Comparison of ENCODE assay signal across 12 cellular contexts in genomic region chr22:28795932-28796856, GRCh38. TPM values are rescaled to one million over a fixed set of nuclear protein-coding genes. Genes with fewer than 3 reads are reported as not detected.
A peak's percentile ranks its signal among the peaks of the same experiment; 100 is the strongest.
DNase-seq lines count a peak whose midpoint lies in the region; ATAC-seq and TF ChIP-seq lines count a peak whose summit lies in the region.
"Had no signal": no experiment of that assay in that cellular context is flagged by ENCODE, and none has a peak within 500 bp of the region (broad histone marks: within the 10 kb centered on the region; RNA-seq: fewer than 3 reads in every experiment).

No MANE protein-coding gene starts in this region.

- no peak for DNase-seq in activated naive CD4-positive, alpha-beta T cell treated with anti-CD3 and anti-CD28 coated beads, Interleukin-2, amount 50 U/mL, for 72 hours (ENCODE audit: low spot score in 2 of 2)
- DNase-seq in memory B cell (ENCODE audit: low spot score in 2 of 2) = no peak
- DNase-seq in OCI-M2 (lab: John Stamatoyannopoulos, UW; ENCODE audit: unreplicated experiment) = no peak
- no peak for DNase-seq in spleen
- no peak for DNase-seq in HUDEP-2 (lab: John Stamatoyannopoulos, UW; ENCODE audit: unreplicated experiment in 76 of 76)
- DNase-seq: COR-L47; foreskin fibroblast; NK-92 treated with Interleukin-12 subunit alpha and Interleukin-12 subunit beta, amount 100 ng/mL, for 24 hours; WERI-Rb-1 had no signal

- 58 to 78% (median 66%) methylated on average over 5 of the region's 5 CpGs for WGBS in spleen, 5 donors

- no peaks in the 10 kb centered on the region for H3K9me3 ChIP-seq in spleen

- no peak for TF ChIP-seq CTCF in 22Rv1 (IDR thresholded peaks at IDR 0.05)
- TF ChIP-seq CTCF in spleen (IDR thresholded peaks at IDR 0.05 in 8 of 11, conservative IDR thresholded peaks at IDR 0.05 in 3 of 11) = no peak

- no peak for TF ChIP-seq POLR2A in spleen (IDR thresholded peaks at IDR 0.05)

- H3K27me3 ChIP-seq in spleen (replicated peaks in 1 of 7) = no peaks in the 10 kb centered on the region

- H3K36me3 ChIP-seq in spleen = peaks cover 0 to 67% (median 46%) of the 10 kb centered on the region in 6 donors

- no peaks in the 10 kb centered on the region for H3K27me3 Mint-ChIP-seq in memory B cell

- H3K4me3 ChIP-seq in GM08714 (ENCODE audit: low read length) (0 out of 2 replicates have a peak overlapping the region, but pooled peaks have one; percentile 46), spleen (peak overlapping the region in 1 of 8 donors; percentile 97)

- H3K36me3 Mint-ChIP-seq in activated naive CD4-positive, alpha-beta T cell treated with anti-CD3 and anti-CD28 coated beads, Interleukin-2, amount 50 U/mL, for 72 hours = peaks cover 38 to 54% of the 10 kb centered on the region in 2 donors
- peaks cover 14% of the 10 kb centered on the region for H3K36me3 Mint-ChIP-seq in memory B cell

- no peak for ATAC-seq in activated naive CD4-positive, alpha-beta T cell treated with anti-CD3 and anti-CD28 coated beads, Interleukin-2, amount 50 U/mL, for 72 hours
- ATAC-seq in memory B cell (ENCODE audit: low read depth) = no peak
- no peak for ATAC-seq in HG03342 (IDR thresholded peaks at IDR 0.05; ENCODE audit: unreplicated experiment)

- no peaks in the 10 kb centered on the region for H3K9me3 Mint-ChIP-seq in activated naive CD4-positive, alpha-beta T cell treated with anti-CD3 and anti-CD28 coated beads, Interleukin-2, amount 50 U/mL, for 72 hours
- no peaks in the 10 kb centered on the region for H3K9me3 Mint-ChIP-seq in memory B cell

- peaks cover 41 to 91% (median 79%) of the 10 kb centered on the region in 6 donors for H3K4me1 ChIP-seq in spleen

- H3K27ac ChIP-seq in 22Rv1 (peak overlapping the region; percentile 93), spleen (peak overlapping the region in 4 of 8 donors; percentile 3 to 65 (median 22))
- H3K27ac ChIP-seq: WERI-Rb-1 had no signal

- H3K27ac Mint-ChIP-seq in activated naive CD4-positive, alpha-beta T cell treated with anti-CD3 and anti-CD28 coated beads, Interleukin-2, amount 50 U/mL, for 72 hours = peak overlapping the region; percentile 59 to 77
- H3K27ac Mint-ChIP-seq in memory B cell = peak overlapping the region; percentile 24

- intact Hi-C loops in spleen (cut with DNase I; ENCODE audit: low total_unique reads) = no loop called here

- no peak overlapping the region for H3K4me3 Mint-ChIP-seq in memory B cell

- H3K4me1 Mint-ChIP-seq in memory B cell = peaks cover 27% of the 10 kb centered on the region

RNA-seq across cellular contexts. Expression of gene XBP1, which starts 4.2 kb away (rescaled TPM):
- total RNA-seq in activated naive CD4-positive, alpha-beta T cell treated with anti-CD3 and anti-CD28 coated beads, Interleukin-2, amount 50 U/mL, for 72 hours = 10 to 100 TPM; 62.7 to 91.8 TPM
- total RNA-seq in spleen = 100 to 1,000 TPM; 136 to 703 (median 251) TPM
- 10 to 100 TPM; 26.8 to 53.8 (median 47.0) TPM for polyA plus RNA-seq in spleen

RNA-seq across cellular contexts. Expression of gene CCDC117, which starts 23.7 kb away (rescaled TPM):
- total RNA-seq in activated naive CD4-positive, alpha-beta T cell treated with anti-CD3 and anti-CD28 coated beads, Interleukin-2, amount 50 U/mL, for 72 hours = 10 to 100 TPM; 26.8 to 31.5 TPM
- total RNA-seq in spleen = 10 to 100 TPM; 15.0 to 33.0 (median 25.3) TPM
- 10 to 100 TPM in 1 of 3 donors, 1 to 10 TPM in 2; 6.6 to 10.4 (median 9.7) TPM for polyA plus RNA-seq in spleen

RNA-seq across cellular contexts. Expression of gene HSCB, which starts 54.4 kb away (rescaled TPM):
- 10 to 100 TPM; 19.6 to 20.4 TPM for total RNA-seq in activated naive CD4-positive, alpha-beta T cell treated with anti-CD3 and anti-CD28 coated beads, Interleukin-2, amount 50 U/mL, for 72 hours
- total RNA-seq in spleen = 10 to 100 TPM; 13.5 to 24.5 (median 17.2) TPM
- 10 to 100 TPM; 24.8 to 26.6 (median 26.2) TPM for polyA plus RNA-seq in spleen

RNA-seq across cellular contexts. Expression of gene CHEK2, which starts 54.6 kb away (rescaled TPM):
- 10 to 100 TPM; 28.7 to 51.2 TPM for total RNA-seq in activated naive CD4-positive, alpha-beta T cell treated with anti-CD3 and anti-CD28 coated beads, Interleukin-2, amount 50 U/mL, for 72 hours
- total RNA-seq in spleen = 10 to 100 TPM in 4 of 7 donors, 1 to 10 TPM in 3; 8.1 to 18.9 (median 10.6) TPM
- 10 to 100 TPM; 17.4 to 21.2 (median 19.8) TPM for polyA plus RNA-seq in spleen
